22 cellular contexts compared by ENCODE assay signal in genomic region chr5:36666304-36666703, GRCh38. TPM values are rescaled to one million over a fixed set of nuclear protein-coding genes. Genes with fewer than 3 reads are reported as not detected.
"Had no signal": no experiment of that assay in that cellular context is flagged by ENCODE, and none has a peak within 500 bp of the region (broad histone marks: within the 10 kb centered on the region; RNA-seq: fewer than 3 reads in every experiment).

No MANE protein-coding gene starts in this region.

- H3K27ac Mint-ChIP-seq: effector memory CD8-positive, alpha-beta T cell; naive thymus-derived CD8-positive, alpha-beta T cell; stimulated activated naive B cell treated with anti-CD40 and anti-IgM and Interleukin-4, amounts not matched to agents 10 μg/mL and 1 μg/mL and 100 μg/mL, for 72 hours; stimulated activated naive CD8-positive, alpha-beta T cell treated with anti-CD3 and anti-CD28 coated beads, Interleukin-15, amount 100 ng/mL, for 72 hours; type B pancreatic cell had no signal

- DNase-seq: effector memory CD8-positive, alpha-beta T cell; foreskin fibroblast; glutamatergic neuron; kidney; left cardiac atrium; left ventricle myocardium superior; mucosa of descending colon; naive thymus-derived CD8-positive, alpha-beta T cell; occipital lobe; pancreas; right lobe of liver; spleen; stimulated activated CD4-positive, alpha-beta T cell treated with anti-CD3 and anti-CD28 coated beads, Interleukin-2, amount 100 ng/mL, for 24 hours; stimulated activated CD4-positive, alpha-beta T cell treated with anti-CD3 and anti-CD28 coated beads, Interleukin-4, amount 100 ng/mL, for 4 hours; stimulated activated naive B cell treated with anti-CD40 and anti-IgM and Interleukin-4, amounts not matched to agents 10 μg/mL and 1 μg/mL and 100 μg/mL, for 72 hours; stimulated activated naive CD8-positive, alpha-beta T cell treated with anti-CD3 and anti-CD28 coated beads, Interleukin-15, amount 100 ng/mL, for 72 hours had no signal

- H3K4me1 ChIP-seq: esophagus muscularis mucosa, gastroesophageal sphincter, pancreas, prostate gland, spleen had no signal

- H3K9me3 Mint-ChIP-seq: effector memory CD8-positive, alpha-beta T cell; naive thymus-derived CD8-positive, alpha-beta T cell; stimulated activated naive B cell treated with anti-CD40 and anti-IgM and Interleukin-4, amounts not matched to agents 10 μg/mL and 1 μg/mL and 100 μg/mL, for 72 hours; stimulated activated naive CD8-positive, alpha-beta T cell treated with anti-CD3 and anti-CD28 coated beads, Interleukin-15, amount 100 ng/mL, for 72 hours; type B pancreatic cell had no signal

- ATAC-seq: effector memory CD8-positive, alpha-beta T cell; gastroesophageal sphincter; left cardiac atrium; left ventricle myocardium superior; mucosa of descending colon; naive thymus-derived CD8-positive, alpha-beta T cell; pancreas; right lobe of liver; stimulated activated naive B cell treated with anti-CD40 and anti-IgM and Interleukin-4, amounts not matched to agents 10 μg/mL and 1 μg/mL and 100 μg/mL, for 72 hours; stimulated activated naive CD8-positive, alpha-beta T cell treated with anti-CD3 and anti-CD28 coated beads, Interleukin-15, amount 100 ng/mL, for 72 hours had no signal

- H3K4me3 ChIP-seq: esophagus muscularis mucosa, gastroesophageal sphincter, lung, mucosa of descending colon, pancreas, prostate gland, right lobe of liver, spleen had no signal

- H3K27me3 ChIP-seq: esophagus muscularis mucosa, gastroesophageal sphincter, pancreas, right lobe of liver had no signal

- H3K27me3 Mint-ChIP-seq: stimulated activated naive B cell treated with anti-CD40 and anti-IgM and Interleukin-4, amounts not matched to agents 10 μg/mL and 1 μg/mL and 100 μg/mL, for 72 hours; stimulated activated naive CD8-positive, alpha-beta T cell treated with anti-CD3 and anti-CD28 coated beads, Interleukin-15, amount 100 ng/mL, for 72 hours; type B pancreatic cell had no signal

- H3K4me1 Mint-ChIP-seq: naive thymus-derived CD8-positive, alpha-beta T cell; stimulated activated naive B cell treated with anti-CD40 and anti-IgM and Interleukin-4, amounts not matched to agents 10 μg/mL and 1 μg/mL and 100 μg/mL, for 72 hours; stimulated activated naive CD8-positive, alpha-beta T cell treated with anti-CD3 and anti-CD28 coated beads, Interleukin-15, amount 100 ng/mL, for 72 hours had no signal

- H3K36me3 Mint-ChIP-seq: naive thymus-derived CD8-positive, alpha-beta T cell; stimulated activated naive B cell treated with anti-CD40 and anti-IgM and Interleukin-4, amounts not matched to agents 10 μg/mL and 1 μg/mL and 100 μg/mL, for 72 hours had no signal

- H3K27ac ChIP-seq: epithelial cell of prostate, esophagus muscularis mucosa, gastroesophageal sphincter, pancreas, prostate gland, right lobe of liver, spleen had no signal

- H3K4me3 Mint-ChIP-seq: effector memory CD8-positive, alpha-beta T cell; naive thymus-derived CD8-positive, alpha-beta T cell; stimulated activated naive B cell treated with anti-CD40 and anti-IgM and Interleukin-4, amounts not matched to agents 10 μg/mL and 1 μg/mL and 100 μg/mL, for 72 hours; stimulated activated naive CD8-positive, alpha-beta T cell treated with anti-CD3 and anti-CD28 coated beads, Interleukin-15, amount 100 ng/mL, for 72 hours; type B pancreatic cell had no signal

- H3K9me3 ChIP-seq: esophagus muscularis mucosa, gastroesophageal sphincter, mucosa of descending colon, pancreas, prostate gland, right lobe of liver, spleen had no signal

- H3K36me3 ChIP-seq: gastroesophageal sphincter, pancreas, prostate gland, spleen had no signal

RNA-seq across cellular contexts. Expression of gene SLC1A3, which starts 59.9 kb away (rescaled TPM):
- total RNA-seq: naive thymus-derived CD8-positive, alpha-beta T cell had no signal
- polyA plus RNA-seq: naive thymus-derived CD8-positive, alpha-beta T cell had no signal
